In the genomic region with DNA sequence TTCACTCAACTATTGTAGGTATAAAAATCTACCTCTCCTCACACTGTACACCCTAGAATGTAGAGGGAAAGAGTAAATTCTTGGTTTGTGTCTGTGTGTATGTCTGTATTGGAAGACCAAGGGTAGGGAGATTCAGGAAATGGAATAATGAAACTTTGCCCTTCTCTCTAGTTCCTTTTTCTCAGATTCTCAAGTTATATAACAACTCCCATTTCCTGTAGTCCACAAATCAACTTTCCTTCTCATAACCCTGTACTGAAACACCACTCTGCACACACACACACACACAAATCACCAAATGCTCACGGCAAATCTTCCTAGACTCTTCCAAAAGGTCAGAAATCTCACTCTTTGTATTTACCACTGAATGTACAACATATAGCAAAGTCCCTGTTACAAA, we compare ENCODE assay signal across 23 cellular contexts.
"Had no signal": no experiment of that assay in that cellular context is flagged by ENCODE, and none has a peak within 500 bp of the region (broad histone marks: within the 10 kb centered on the region; RNA-seq: fewer than 3 reads in every experiment).

No MANE protein-coding gene starts in this region.

- ATAC-seq: naive thymus-derived CD4-positive, alpha-beta T cell; natural killer cell treated with Interleukin-12 subunit alpha and Interleukin-12 subunit beta and Interleukin-15 and Interleukin-18, amount 100 ng/mL, for 72 hours; right cardiac atrium; sciatic nerve; stimulated activated naive B cell treated with anti-CD40 and anti-IgM and Interleukin-4, amounts not matched to agents 10 μg/mL and 1 μg/mL and 100 μg/mL, for 72 hours; stimulated activated naive CD8-positive, alpha-beta T cell treated with anti-CD3 and anti-CD28 coated beads, Interleukin-15, Interleukin-2, amounts not matched to agents 100 U/mL and 50 U/mL, for 24 hours had no signal

- DNase-seq: hypothalamus; immature natural killer cell; kidney; left ventricle myocardium inferior; mesendoderm; naive thymus-derived CD4-positive, alpha-beta T cell; ovary; retina; right cardiac atrium; stimulated activated CD4-positive, alpha-beta T cell treated with anti-CD3 and anti-CD28 coated beads, Interleukin-12 subunit alpha, Interleukin-12 subunit beta, amount 100 ng/mL, for 4 hours; stimulated activated CD4-positive, alpha-beta T cell treated with anti-CD3 and anti-CD28 coated beads, Interleukin-15, amount 100 ng/mL, for 24 hours; stimulated activated CD4-positive, alpha-beta T cell treated with anti-CD3 and anti-CD28 coated beads, Interleukin-2, amount 100 ng/mL, for 24 hours; stimulated activated CD4-positive, alpha-beta T cell treated with anti-CD3 and anti-CD28 coated beads, Interleukin-4, amount 100 ng/mL, for 1 hour; stimulated activated naive B cell treated with anti-CD40 and anti-IgM and Interleukin-4, amounts not matched to agents 10 μg/mL and 1 μg/mL and 100 μg/mL, for 72 hours; stimulated activated naive CD8-positive, alpha-beta T cell treated with anti-CD3 and anti-CD28 coated beads, Interleukin-15, Interleukin-2, amounts not matched to agents 100 U/mL and 50 U/mL, for 24 hours; stomach; testis; thyroid gland; transverse colon; upper lobe of left lung had no signal

- H3K4me3 Mint-ChIP-seq: immature natural killer cell; mesothelial cell of epicardium; naive thymus-derived CD4-positive, alpha-beta T cell; natural killer cell treated with Interleukin-12 subunit alpha and Interleukin-12 subunit beta and Interleukin-15 and Interleukin-18, amount 100 ng/mL, for 72 hours; stimulated activated naive B cell treated with anti-CD40 and anti-IgM and Interleukin-4, amounts not matched to agents 10 μg/mL and 1 μg/mL and 100 μg/mL, for 72 hours had no signal

- H3K4me1 Mint-ChIP-seq: immature natural killer cell; mesothelial cell of epicardium; naive thymus-derived CD4-positive, alpha-beta T cell; stimulated activated naive B cell treated with anti-CD40 and anti-IgM and Interleukin-4, amounts not matched to agents 10 μg/mL and 1 μg/mL and 100 μg/mL, for 72 hours had no signal

- H3K36me3 Mint-ChIP-seq: immature natural killer cell; mesothelial cell of epicardium; naive thymus-derived CD4-positive, alpha-beta T cell; natural killer cell treated with Interleukin-12 subunit alpha and Interleukin-12 subunit beta and Interleukin-15 and Interleukin-18, amount 100 ng/mL, for 72 hours; stimulated activated naive B cell treated with anti-CD40 and anti-IgM and Interleukin-4, amounts not matched to agents 10 μg/mL and 1 μg/mL and 100 μg/mL, for 72 hours had no signal

- H3K27ac Mint-ChIP-seq: immature natural killer cell; mesothelial cell of epicardium; naive thymus-derived CD4-positive, alpha-beta T cell; natural killer cell treated with Interleukin-12 subunit alpha and Interleukin-12 subunit beta and Interleukin-15 and Interleukin-18, amount 100 ng/mL, for 72 hours; stimulated activated naive B cell treated with anti-CD40 and anti-IgM and Interleukin-4, amounts not matched to agents 10 μg/mL and 1 μg/mL and 100 μg/mL, for 72 hours had no signal

- H3K27me3 Mint-ChIP-seq: naive thymus-derived CD4-positive, alpha-beta T cell; natural killer cell treated with Interleukin-12 subunit alpha and Interleukin-12 subunit beta and Interleukin-15 and Interleukin-18, amount 100 ng/mL, for 72 hours; stimulated activated naive B cell treated with anti-CD40 and anti-IgM and Interleukin-4, amounts not matched to agents 10 μg/mL and 1 μg/mL and 100 μg/mL, for 72 hours had no signal
